ENCODE assay signal across 20 cellular contexts in genomic region chr12:52251367-52252055, GRCh38. TPM values are rescaled to one million over a fixed set of nuclear protein-coding genes. Genes with fewer than 3 reads are reported as not detected.
A peak's percentile ranks its signal among the peaks of the same experiment; 100 is the strongest.
DNase-seq lines count a peak whose midpoint lies in the region; ATAC-seq and TF ChIP-seq lines count a peak whose summit lies in the region.
"Had no signal": no experiment of that assay in that cellular context is flagged by ENCODE, and none has a peak within 500 bp of the region (broad histone marks: within the 10 kb centered on the region; RNA-seq: fewer than 3 reads in every experiment).

No MANE protein-coding gene starts in this region.

- no peaks in the 10 kb centered on the region for H3K36me3 ChIP-seq in endodermal cell (ENCODE audit: control insufficient read depth, insufficient read depth, low read length)

- no peak overlapping the region for H3K27ac ChIP-seq in endodermal cell (ENCODE audit: low read depth, low read length)
- H3K27ac ChIP-seq in dorsolateral prefrontal cortex: no peak overlapping the region
- H3K27ac ChIP-seq: foreskin keratinocyte had no signal

- no peaks in the 10 kb centered on the region for H3K36me3 Mint-ChIP-seq in natural killer cell treated with Interleukin-12 subunit alpha and Interleukin-12 subunit beta and Interleukin-15 and Interleukin-18, amount 100 ng/mL, for 72 hours
- H3K36me3 Mint-ChIP-seq in natural killer cell: no peaks in the 10 kb centered on the region
- H3K36me3 Mint-ChIP-seq in T-helper 1 cell treated with Interleukin-12 subunit alpha and Interleukin-12 subunit beta and Interleukin-4 antibody, amounts not matched to agents 30 μg/mL and 1 μg/mL, for 36 hours (ENCODE audit: low read depth): peaks cover 67% of the 10 kb centered on the region
- no peaks in the 10 kb centered on the region for H3K36me3 Mint-ChIP-seq in endodermal cell (ENCODE audit: low read depth)

- peaks cover 67% of the 10 kb centered on the region for H3K27me3 ChIP-seq in endodermal cell (ENCODE audit: control insufficient read depth, insufficient read depth, low read length, poor library complexity, severe bottlenecking)
- peaks cover 0 to 27% (median 3%) of the 10 kb centered on the region in 45 donors for H3K27me3 ChIP-seq in dorsolateral prefrontal cortex

- no peak for DNase-seq in natural killer cell treated with Interleukin-12 subunit alpha and Interleukin-12 subunit beta and Interleukin-15 and Interleukin-18, amount 100 ng/mL, for 72 hours (ENCODE audit: low spot score)
- DNase-seq in natural killer cell (no peak), endodermal cell (peak; percentile 38), dorsolateral prefrontal cortex (no peak), NCI-H2227 (lab: John Stamatoyannopoulos, UW; ENCODE audit: unreplicated experiment) (no peak)
- DNase-seq: activated CD4-positive, alpha-beta T cell treated with anti-CD3 and anti-CD28 coated beads for 1 hour; activated T-cell treated with anti-CD3 and anti-CD28 coated beads, Interleukin-2, amount 50 U/mL, for 4 hours; foreskin keratinocyte; GF-D8; GOT3; IMR-90; NCI-H2029; occipital lobe; Right ventricle myocardium superior; stimulated activated CD4-positive, alpha-beta T cell treated with anti-CD3 and anti-CD28 coated beads, Interleukin-1b, Interleukin-23, amount 100 ng/mL, for 48 hours had no signal

- H3K27ac Mint-ChIP-seq in natural killer cell treated with Interleukin-12 subunit alpha and Interleukin-12 subunit beta and Interleukin-15 and Interleukin-18, amount 100 ng/mL, for 72 hours: peak overlapping the region; percentile 4 to 9
- no peak overlapping the region for H3K27ac Mint-ChIP-seq in natural killer cell
- peak overlapping the region; percentile 97 for H3K27ac Mint-ChIP-seq in T-helper 1 cell treated with Interleukin-12 subunit alpha and Interleukin-12 subunit beta and Interleukin-4 antibody, amounts not matched to agents 30 μg/mL and 1 μg/mL, for 36 hours
- no peak overlapping the region for H3K27ac Mint-ChIP-seq in endodermal cell

- intact Hi-C loops in natural killer cell (cut with micrococcal nuclease): no loop called here
- intact Hi-C loops in dorsolateral prefrontal cortex (cut with DNase I): no loop called here

- H3K4me3 Mint-ChIP-seq in natural killer cell treated with Interleukin-12 subunit alpha and Interleukin-12 subunit beta and Interleukin-15 and Interleukin-18, amount 100 ng/mL, for 72 hours: peak overlapping the region; percentile 32
- H3K4me3 Mint-ChIP-seq in natural killer cell: no peak overlapping the region
- H3K4me3 Mint-ChIP-seq in T-helper 1 cell treated with Interleukin-12 subunit alpha and Interleukin-12 subunit beta and Interleukin-4 antibody, amounts not matched to agents 30 μg/mL and 1 μg/mL, for 36 hours: peak overlapping the region; percentile 71
- no peak overlapping the region for H3K4me3 Mint-ChIP-seq in endodermal cell
- H3K4me3 Mint-ChIP-seq: activated T-cell treated with anti-CD3 and anti-CD28 coated beads, Interleukin-2, amount 50 U/mL, for 4 hours had no signal

- H3K4me1 ChIP-seq in endodermal cell (ENCODE audit: control insufficient read depth, insufficient read depth, low read length): peaks cover 4% of the 10 kb centered on the region
- H3K4me1 ChIP-seq: foreskin keratinocyte had no signal

- H3K4me3 ChIP-seq in endodermal cell (ENCODE audit: low read length) (no peak overlapping the region), dorsolateral prefrontal cortex (no peak overlapping the region)

- 90 to 91% methylated on average over 6 to 9 of the region's 9 CpGs for WGBS in endodermal cell (ENCODE audit: insufficient coverage in 1 of 2, insufficient read length in 1 of 2), 2 experiments

- H3K9me3 Mint-ChIP-seq in natural killer cell treated with Interleukin-12 subunit alpha and Interleukin-12 subunit beta and Interleukin-15 and Interleukin-18, amount 100 ng/mL, for 72 hours: no peaks in the 10 kb centered on the region
- H3K9me3 Mint-ChIP-seq in natural killer cell (no peaks in the 10 kb centered on the region), endodermal cell (no peaks in the 10 kb centered on the region)
- no peaks in the 10 kb centered on the region for H3K9me3 Mint-ChIP-seq in T-helper 1 cell treated with Interleukin-12 subunit alpha and Interleukin-12 subunit beta and Interleukin-4 antibody, amounts not matched to agents 30 μg/mL and 1 μg/mL, for 36 hours
- H3K9me3 Mint-ChIP-seq: activated T-cell treated with anti-CD3 and anti-CD28 coated beads, Interleukin-2, amount 50 U/mL, for 4 hours had no signal

- TF ChIP-seq CTCF in natural killer cell (IDR thresholded peaks at IDR 0.05) (no peak), endodermal cell (conservative IDR thresholded peaks at IDR 0.05) (no peak), dorsolateral prefrontal cortex (IDR thresholded peaks at IDR 0.05 in 54 of 56, conservative IDR thresholded peaks at IDR 0.05 in 2 of 56; ENCODE audit: low read depth in 1 of 56, partially characterized antibody in 56 of 56) (no peak)

- no peaks in the 10 kb centered on the region for H3K9me3 ChIP-seq in endodermal cell (ENCODE audit: control insufficient read depth, low read length)

- peak; percentile 74 to 76 for ATAC-seq in natural killer cell treated with Interleukin-12 subunit alpha and Interleukin-12 subunit beta and Interleukin-15 and Interleukin-18, amount 100 ng/mL, for 72 hours
- ATAC-seq in natural killer cell: no peak
- ATAC-seq in HG03280 (IDR thresholded peaks at IDR 0.05; ENCODE audit: unreplicated experiment): no peak
- ATAC-seq: activated T-cell treated with anti-CD3 and anti-CD28 coated beads, Interleukin-2, amount 50 U/mL, for 4 hours; foreskin keratinocyte; left lobe of liver had no signal

- H3K4me1 Mint-ChIP-seq in natural killer cell treated with Interleukin-12 subunit alpha and Interleukin-12 subunit beta and Interleukin-15 and Interleukin-18, amount 100 ng/mL, for 72 hours (ENCODE audit: low read depth in 2 of 2): peaks cover 17 to 30% of the 10 kb centered on the region in 2 donors
- H3K4me1 Mint-ChIP-seq in natural killer cell: peaks cover 9 to 11% of the 10 kb centered on the region in 2 donors
- H3K4me1 Mint-ChIP-seq in T-helper 1 cell treated with Interleukin-12 subunit alpha and Interleukin-12 subunit beta and Interleukin-4 antibody, amounts not matched to agents 30 μg/mL and 1 μg/mL, for 36 hours (ENCODE audit: low read depth): peaks cover 57% of the 10 kb centered on the region
- peaks cover 19% of the 10 kb centered on the region for H3K4me1 Mint-ChIP-seq in endodermal cell

- H3K27me3 Mint-ChIP-seq in natural killer cell treated with Interleukin-12 subunit alpha and Interleukin-12 subunit beta and Interleukin-15 and Interleukin-18, amount 100 ng/mL, for 72 hours: peaks cover 27 to 36% of the 10 kb centered on the region in 2 donors
- H3K27me3 Mint-ChIP-seq in natural killer cell (ENCODE audit: low read depth in 2 of 2) (peaks cover 39 to 47% of the 10 kb centered on the region in 2 donors), endodermal cell (ENCODE audit: insufficient read depth) (peaks cover 71% of the 10 kb centered on the region)
- peaks cover 25% of the 10 kb centered on the region for H3K27me3 Mint-ChIP-seq in T-helper 1 cell treated with Interleukin-12 subunit alpha and Interleukin-12 subunit beta and Interleukin-4 antibody, amounts not matched to agents 30 μg/mL and 1 μg/mL, for 36 hours (ENCODE audit: low read depth)

- no peak overlapping the region for H3K9ac ChIP-seq in endodermal cell (ENCODE audit: extremely low read depth, low read length, poor library complexity, severe bottlenecking)

RNA-seq across cellular contexts. Expression of gene KRT7, which starts 18.5 kb away (rescaled TPM):
- 1 to 10 TPM; 2.6 to 6.1 TPM for total RNA-seq in natural killer cell treated with Interleukin-12 subunit alpha and Interleukin-12 subunit beta and Interleukin-15 and Interleukin-18, amount 100 ng/mL, for 72 hours
- total RNA-seq in natural killer cell: under 1 TPM in 1 of 3 donors, not detected in 2; 0.54 TPM
- total RNA-seq in endodermal cell: 1 to 10 TPM in 1 of 2 donors, not detected in 1; 1.5 TPM
- 1.6 TPM for polyA plus RNA-seq in endodermal cell (2013, experiment 1 of 2)
- 0.37 TPM for polyA plus RNA-seq in endodermal cell (2013, experiment 2 of 2)
- total RNA-seq in dorsolateral prefrontal cortex: 1 to 10 TPM in 37 of 120 experiments, under 1 TPM in 12, not detected in 71; 0.36 to 4.9 (median 1.5) TPM
- total RNA-seq: cerebellum, occipital lobe had no signal

RNA-seq across cellular contexts. Expression of gene KRT86, which starts 22.9 kb away (rescaled TPM):
- total RNA-seq in natural killer cell treated with Interleukin-12 subunit alpha and Interleukin-12 subunit beta and Interleukin-15 and Interleukin-18, amount 100 ng/mL, for 72 hours: under 1 TPM in 1 of 2 donors, not detected in 1; 0.43 TPM
- total RNA-seq in natural killer cell (1 to 10 TPM; 2.0 to 3.6 (median 2.7) TPM), endodermal cell (not detected), dorsolateral prefrontal cortex (1 to 10 TPM in 3 of 120 experiments, under 1 TPM in 82, not detected in 35; 0.21 to 1.3 (median 0.44) TPM)
- not detected for polyA plus RNA-seq in endodermal cell (2013, experiment 1 of 2)
- polyA plus RNA-seq in endodermal cell (2013, experiment 2 of 2): not detected
- total RNA-seq: activated T-cell treated with anti-CD3 and anti-CD28 coated beads, Interleukin-2, amount 50 U/mL, for 4 hours; cerebellum; IMR-90; left lobe of liver; Right ventricle myocardium superior had no signal
- polyA plus RNA-seq: IMR-90 had no signal

RNA-seq across cellular contexts. Expression of gene KRT81, which starts 39.8 kb away (rescaled TPM):
- total RNA-seq in natural killer cell treated with Interleukin-12 subunit alpha and Interleukin-12 subunit beta and Interleukin-15 and Interleukin-18, amount 100 ng/mL, for 72 hours: under 1 TPM in 1 of 2 donors, not detected in 1; 0.22 TPM
- 1 to 10 TPM in 2 of 3 donors, under 1 TPM in 1; 0.28 to 1.4 (median 1.3) TPM for total RNA-seq in natural killer cell
- not detected for total RNA-seq in endodermal cell
- not detected for polyA plus RNA-seq in endodermal cell (2013, experiment 1 of 2)
- polyA plus RNA-seq in endodermal cell (2013, experiment 2 of 2): not detected
- total RNA-seq in dorsolateral prefrontal cortex: 1 to 10 TPM in 14 of 120 experiments, under 1 TPM in 80, not detected in 26; 0.20 to 2.7 (median 0.59) TPM
- total RNA-seq: cerebellum, foreskin keratinocyte, occipital lobe, Right ventricle myocardium superior had no signal

RNA-seq across cellular contexts. Expression of gene KRT80, which starts 59.7 kb away (rescaled TPM):
- not detected for total RNA-seq in natural killer cell treated with Interleukin-12 subunit alpha and Interleukin-12 subunit beta and Interleukin-15 and Interleukin-18, amount 100 ng/mL, for 72 hours
- total RNA-seq in natural killer cell: not detected
- total RNA-seq in endodermal cell: under 1 TPM; 0.07 to 0.09 TPM
- 0.11 TPM for polyA plus RNA-seq in endodermal cell (2013, experiment 1 of 2)
- polyA plus RNA-seq in endodermal cell (2013, experiment 2 of 2): 0.08 TPM
- total RNA-seq in dorsolateral prefrontal cortex: under 1 TPM in 51 of 120 experiments, not detected in 69; 0.10 to 0.43 (median 0.19) TPM
- total RNA-seq: cerebellum; occipital lobe; Right ventricle myocardium superior; T-helper 2 cell treated with Interferon-gamma antibody and Interleukin-4, amounts not matched to agents 100 ng/mL and 5 ng/mL, for 36 hours had no signal

Comparison
In these comparisons a context has a peak if more than half of its experiments do, and no peak if none do; other contexts are left out.
1. ATAC-seq: peak in natural killer cell treated with Interleukin-12 subunit alpha and Interleukin-12 subunit beta and Interleukin-15 and Interleukin-18, amount 100 ng/mL, for 72 hours (2 of 2); none in natural killer cell (0 of 3) and HG03280 (single experiment).
2. H3K27ac Mint-ChIP-seq: peak in natural killer cell treated with Interleukin-12 subunit alpha and Interleukin-12 subunit beta and Interleukin-15 and Interleukin-18, amount 100 ng/mL, for 72 hours (2 of 2) and T-helper 1 cell treated with Interleukin-12 subunit alpha and Interleukin-12 subunit beta and Interleukin-4 antibody, amounts not matched to agents 30 μg/mL and 1 μg/mL, for 36 hours (single experiment); none in natural killer cell (0 of 2) and endodermal cell (single experiment).
3. H3K4me3 Mint-ChIP-seq: peak in natural killer cell treated with Interleukin-12 subunit alpha and Interleukin-12 subunit beta and Interleukin-15 and Interleukin-18, amount 100 ng/mL, for 72 hours (single experiment) and T-helper 1 cell treated with Interleukin-12 subunit alpha and Interleukin-12 subunit beta and Interleukin-4 antibody, amounts not matched to agents 30 μg/mL and 1 μg/mL, for 36 hours (single experiment); none in natural killer cell (single experiment) and endodermal cell (single experiment).